20 cellular contexts compared by ENCODE assay signal in the genomic region with DNA sequence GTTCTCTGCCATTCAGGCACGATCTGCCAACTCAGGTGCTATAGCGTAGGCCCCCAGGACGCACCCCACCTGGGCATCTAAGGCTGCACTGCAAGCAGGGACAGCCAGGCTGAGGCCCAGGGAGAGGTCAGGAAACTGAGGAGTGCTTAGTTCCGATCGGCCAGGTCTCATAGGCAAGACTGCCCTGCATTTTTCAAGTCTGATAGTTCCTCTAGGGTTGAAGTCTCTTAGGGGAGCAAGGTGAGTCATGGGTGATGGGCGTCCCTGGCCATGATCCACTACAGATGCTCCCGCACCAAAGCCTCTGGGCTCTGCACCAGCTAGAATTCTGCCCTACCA.
"Had no signal": no experiment of that assay in that cellular context is flagged by ENCODE, and none has a peak within 500 bp of the region (broad histone marks: within the 10 kb centered on the region; RNA-seq: fewer than 3 reads in every experiment).

No MANE protein-coding gene starts in this region.

- DNase-seq: activated B cell treated with CpG ODN at 0.5 μM for 24 hours; activated CD4-positive, alpha-beta T cell treated with anti-CD3 and anti-CD28 coated beads for 1 hour; activated CD4-positive, alpha-beta T cell treated with anti-CD3 and anti-CD28 coated beads, Interleukin-2, amount 10 ng/mL, durations not matched to agents 24 days and 14 days; activated CD4-positive, alpha-beta T cell treated with anti-CD3 and anti-CD28 coated beads, Interleukin-2, amount 50 U/mL, for 48 hours; activated CD8-positive, alpha-beta memory T cell treated with anti-CD3 and anti-CD28 coated beads for 24 hours; activated gamma-delta T cell; activated naive CD4-positive, alpha-beta T cell treated with anti-CD3 and anti-CD28 coated beads, Interleukin-2, amount 10 ng/mL, durations not matched to agents 7 days and 5 days; activated naive CD8-positive, alpha-beta T cell treated with anti-CD3 and anti-CD28 coated beads, Interleukin-2, amount 10 ng/mL, durations not matched to agents 7 days and 5 days; activated T-cell treated with anti-CD3 and anti-CD28 coated beads, Interleukin-2, amount 50 U/mL, for 4 hours; adrenal gland; aorta; central memory CD4-positive, alpha-beta T cell; Karpas-422; NCI-H1694 treated with DMSO at 0.1 percent for 48 hours; T-helper 17 cell; T-helper 9 cell had no signal

- H3K27me3 ChIP-seq: adrenal gland, Peyer's patch had no signal

- FAIRE-seq: bronchial epithelial cell had no signal

- H3K27me3 Mint-ChIP-seq: activated B cell treated with CpG ODN at 0.5 μM for 24 hours; activated CD4-positive, alpha-beta T cell treated with anti-CD3 and anti-CD28 coated beads, Interleukin-2, amount 10 ng/mL, durations not matched to agents 24 days and 14 days; activated naive CD4-positive, alpha-beta T cell treated with anti-CD3 and anti-CD28 coated beads, Interleukin-2, amount 10 ng/mL, durations not matched to agents 7 days and 5 days; activated naive CD8-positive, alpha-beta T cell treated with anti-CD3 and anti-CD28 coated beads, Interleukin-2, amount 10 ng/mL, durations not matched to agents 7 days and 5 days; activated T-helper 17 cell treated with anti-CD3 and anti-CD28 coated beads, Interleukin-2, amount 50 U/mL, for 72 hours; T-helper 17 cell had no signal

- H3K4me3 ChIP-seq: adrenal gland, Peyer's patch had no signal

- H3K4me3 Mint-ChIP-seq: activated B cell treated with CpG ODN at 0.5 μM for 24 hours; activated CD4-positive, alpha-beta T cell treated with anti-CD3 and anti-CD28 coated beads, Interleukin-2, amount 10 ng/mL, durations not matched to agents 24 days and 14 days; activated naive CD4-positive, alpha-beta T cell treated with anti-CD3 and anti-CD28 coated beads, Interleukin-2, amount 10 ng/mL, durations not matched to agents 7 days and 5 days; activated naive CD8-positive, alpha-beta T cell treated with anti-CD3 and anti-CD28 coated beads, Interleukin-2, amount 10 ng/mL, durations not matched to agents 7 days and 5 days; activated T-cell treated with anti-CD3 and anti-CD28 coated beads, Interleukin-2, amount 50 U/mL, for 4 hours; activated T-helper 17 cell treated with anti-CD3 and anti-CD28 coated beads, Interleukin-2, amount 50 U/mL, for 72 hours; T-helper 17 cell had no signal

- H3K27ac ChIP-seq: adrenal gland, Peyer's patch, RWPE1 had no signal

- H3K4me1 Mint-ChIP-seq: activated B cell treated with CpG ODN at 0.5 μM for 24 hours; activated naive CD4-positive, alpha-beta T cell treated with anti-CD3 and anti-CD28 coated beads, Interleukin-2, amount 10 ng/mL, durations not matched to agents 7 days and 5 days; activated naive CD8-positive, alpha-beta T cell treated with anti-CD3 and anti-CD28 coated beads, Interleukin-2, amount 10 ng/mL, durations not matched to agents 7 days and 5 days; activated T-helper 17 cell treated with anti-CD3 and anti-CD28 coated beads, Interleukin-2, amount 50 U/mL, for 72 hours had no signal

- H3K27ac Mint-ChIP-seq: activated B cell treated with CpG ODN at 0.5 μM for 24 hours; activated CD4-positive, alpha-beta T cell treated with anti-CD3 and anti-CD28 coated beads, Interleukin-2, amount 10 ng/mL, durations not matched to agents 24 days and 14 days; activated naive CD4-positive, alpha-beta T cell treated with anti-CD3 and anti-CD28 coated beads, Interleukin-2, amount 10 ng/mL, durations not matched to agents 7 days and 5 days; activated naive CD8-positive, alpha-beta T cell treated with anti-CD3 and anti-CD28 coated beads, Interleukin-2, amount 10 ng/mL, durations not matched to agents 7 days and 5 days; activated T-helper 17 cell treated with anti-CD3 and anti-CD28 coated beads, Interleukin-2, amount 50 U/mL, for 72 hours; T-helper 17 cell had no signal

- H3K9me3 ChIP-seq: adrenal gland, Peyer's patch had no signal
